Comparison of ENCODE assay signal across 8 cellular contexts in genomic region chr14:73743431-73743931, GRCh38. TPM values are rescaled to one million over a fixed set of nuclear protein-coding genes. Genes with fewer than 3 reads are reported as not detected.
A peak's percentile ranks its signal among the peaks of the same experiment; 100 is the strongest.
DNase-seq lines count a peak whose midpoint lies in the region; ATAC-seq, FAIRE-seq and TF ChIP-seq lines count a peak whose summit lies in the region.

No MANE protein-coding gene starts in this region.

- H3K27ac Mint-ChIP-seq in astrocyte (ENCODE audit: unreplicated experiment): peak overlapping the region; percentile 77

- peak overlapping the region; percentile 50 for H3K4me3 Mint-ChIP-seq in astrocyte (ENCODE audit: unreplicated experiment)

- FAIRE-seq in astrocyte (lab: Jason Lieb, UNC): no peak

- H3K27me3 ChIP-seq in astrocyte (ENCODE audit: insufficient read depth, low read length): no peaks in the 10 kb centered on the region
- H3K27me3 ChIP-seq in upper lobe of right lung: no peaks in the 10 kb centered on the region

- H3K4me1 ChIP-seq in astrocyte (ENCODE audit: insufficient read depth, low read length) (peaks cover 61% of the 10 kb centered on the region), mucosa of descending colon (ENCODE audit: low read depth) (peaks cover 89% of the 10 kb centered on the region), upper lobe of right lung (peaks cover 94% of the 10 kb centered on the region)

- no peaks in the 10 kb centered on the region for H3K36me3 ChIP-seq in astrocyte (ENCODE audit: insufficient read depth, low read length)
- peaks cover 5% of the 10 kb centered on the region for H3K36me3 ChIP-seq in mucosa of descending colon (ENCODE audit: low read depth)
- H3K36me3 ChIP-seq in upper lobe of right lung: peaks cover 15% of the 10 kb centered on the region

- TF ChIP-seq CTCF in astrocyte (IDR thresholded peaks at IDR 0.05; ENCODE audit: insufficient read depth, low read depth, low read length) (no peak), mucosa of descending colon (IDR thresholded peaks at IDR 0.05) (no peak), upper lobe of right lung (IDR thresholded peaks at IDR 0.05) (no peak)

- H3K79me2 ChIP-seq in astrocyte (ENCODE audit: insufficient read depth, low read length): peaks cover 100% of the 10 kb centered on the region

- no peak overlapping the region for H2AFZ ChIP-seq in astrocyte (ENCODE audit: low read depth, low read length)

- intact Hi-C loops in mucosa of descending colon (cut with DNase I, micrococcal nuclease) (no loop called here), upper lobe of right lung (cut with DNase I) (no loop called here)

- peaks cover 100% of the 10 kb centered on the region for H4K20me1 ChIP-seq in astrocyte (ENCODE audit: insufficient read depth, low read length)

- H3K4me3 ChIP-seq in astrocyte (ENCODE audit: insufficient read depth, low read depth, low read length) (no peak overlapping the region), mucosa of descending colon (no peak overlapping the region), upper lobe of right lung (no peak overlapping the region)

- DNase-seq in GF-D8 (lab: John Stamatoyannopoulos, UW) (peak; percentile 81), SIG-M5 treated with dmso at 0.1 percent for 504 hours (lab: John Stamatoyannopoulos, UW; ENCODE audit: unreplicated experiment) (peak; percentile 80), astrocyte (ENCODE audit: low read depth) (no peak), mucosa of descending colon (peak; percentile 66 to 86 (median 73)), upper lobe of right lung (no peak), inferior parietal cortex (ENCODE audit: extremely low spot score) (no peak)

- H3K9ac ChIP-seq in astrocyte (ENCODE audit: low read length): peak overlapping the region; percentile 37

- peak; percentile 56 for ATAC-seq in HG02678 (IDR thresholded peaks at IDR 0.05; ENCODE audit: unreplicated experiment)
- ATAC-seq in mucosa of descending colon: peak; percentile 4
- peak; percentile 28 for ATAC-seq in upper lobe of right lung
- ATAC-seq in GM21528 (IDR thresholded peaks at IDR 0.05; ENCODE audit: low FRiP score, unreplicated experiment): no peak

- peak overlapping the region; percentile 82 for H3K4me2 ChIP-seq in astrocyte (ENCODE audit: low read length)

- H3K9me3 Mint-ChIP-seq in astrocyte (ENCODE audit: unreplicated experiment): no peaks in the 10 kb centered on the region

- peaks cover 65% of the 10 kb centered on the region for H3K4me1 Mint-ChIP-seq in astrocyte (ENCODE audit: low read depth, unreplicated experiment)

- H3K27me3 Mint-ChIP-seq in astrocyte (ENCODE audit: low read depth, unreplicated experiment): no peaks in the 10 kb centered on the region

- no peaks in the 10 kb centered on the region for H3K36me3 Mint-ChIP-seq in astrocyte (ENCODE audit: low read depth, unreplicated experiment)

- H3K9me3 ChIP-seq in astrocyte (ENCODE audit: insufficient read depth, low read depth, low read length) (no peaks in the 10 kb centered on the region), mucosa of descending colon (no peaks in the 10 kb centered on the region), upper lobe of right lung (no peaks in the 10 kb centered on the region)

- no peak overlapping the region for H3K27ac ChIP-seq in astrocyte (ENCODE audit: low read depth, low read length)
- peak overlapping the region; percentile 89 for H3K27ac ChIP-seq in upper lobe of right lung

RNA-seq across cellular contexts. Expression of gene PNMA1, which starts 29.3 kb away (rescaled TPM):
- total RNA-seq in astrocyte: 67.4 and 74.3 TPM in 2 replicates
- 10 to 100 TPM; 11.7 to 70.7 (median 15.5) TPM for total RNA-seq in mucosa of descending colon
- total RNA-seq in upper lobe of right lung: 22.0 TPM

Comparison
In these comparisons a context has a peak if more than half of its experiments do, and no peak if none do; other contexts are left out.
1. DNase-seq: peak in GF-D8 (single experiment), SIG-M5 treated with dmso at 0.1 percent for 504 hours (single experiment) and mucosa of descending colon (3 of 3); none in astrocyte (single experiment), upper lobe of right lung (single experiment) and inferior parietal cortex (single experiment).